Comparison of ENCODE assay signal across 1 cellular context in the genomic region with DNA sequence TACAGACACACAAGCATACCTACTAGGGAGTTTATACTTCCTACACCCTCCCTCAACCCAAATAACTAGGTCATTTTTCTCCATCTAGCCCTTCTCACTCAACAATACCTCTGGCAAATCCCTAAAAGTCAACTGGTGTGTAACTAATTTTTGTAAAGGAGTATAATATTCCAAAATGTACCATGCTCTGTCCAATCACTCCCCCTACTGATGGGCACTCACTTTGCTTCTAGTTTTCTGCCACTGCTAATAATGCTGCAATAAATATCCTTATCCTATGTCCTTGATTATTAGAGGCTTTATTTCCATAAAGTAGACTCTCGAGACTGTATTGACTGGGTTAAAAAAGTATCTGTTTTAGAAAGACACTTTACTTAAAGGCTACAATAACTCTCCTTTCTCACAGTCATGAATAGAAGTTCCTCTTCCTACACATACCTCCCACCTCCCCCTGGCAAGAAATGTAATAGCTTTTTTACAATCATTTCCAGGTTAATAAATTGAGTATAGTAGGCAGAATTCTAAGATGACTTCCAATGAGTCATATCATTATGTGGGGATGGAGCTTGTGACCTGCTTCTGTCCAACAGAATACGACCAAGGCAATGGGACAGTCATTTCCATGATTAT.
A peak's percentile ranks its signal among the peaks of the same experiment; 100 is the strongest.
TF ChIP-seq lines count a peak whose summit lies in the region.

No MANE protein-coding gene starts in this region.

TF ChIP-seq in K562, 482 proteins besides CTCF, POLR2A, EP300 and RAD21:
- no peak for TF ChIP-seq MED1 (CRISPR knock-in tag; IDR thresholded peaks at IDR 0.05; ENCODE audit: borderline replicate concordance)
- TF ChIP-seq ARID2 (IDR thresholded peaks at IDR 0.05): peak; percentile 53; the same call in 1 of the 2 replicates
- TF ChIP-seq, protein P1, sequence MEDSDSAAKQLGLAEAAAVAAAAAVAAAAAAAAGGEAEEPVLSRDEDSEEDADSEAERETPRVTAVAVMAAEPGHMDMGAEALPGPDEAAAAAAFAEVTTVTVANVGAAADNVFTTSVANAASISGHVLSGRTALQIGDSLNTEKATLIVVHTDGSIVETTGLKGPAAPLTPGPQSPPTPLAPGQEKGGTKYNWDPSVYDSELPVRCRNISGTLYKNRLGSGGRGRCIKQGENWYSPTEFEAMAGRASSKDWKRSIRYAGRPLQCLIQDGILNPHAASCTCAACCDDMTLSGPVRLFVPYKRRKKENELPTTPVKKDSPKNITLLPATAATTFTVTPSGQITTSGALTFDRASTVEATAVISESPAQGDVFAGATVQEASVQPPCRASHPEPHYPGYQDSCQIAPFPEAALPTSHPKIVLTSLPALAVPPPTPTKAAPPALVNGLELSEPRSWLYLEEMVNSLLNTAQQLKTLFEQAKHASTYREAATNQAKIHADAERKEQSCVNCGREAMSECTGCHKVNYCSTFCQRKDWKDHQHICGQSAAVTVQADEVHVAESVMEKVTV (CRISPR knock-in tag; IDR thresholded peaks at IDR 0.05): peak; percentile 59
